Comparison of ENCODE assay signal across 8 cellular contexts in the genomic region with DNA sequence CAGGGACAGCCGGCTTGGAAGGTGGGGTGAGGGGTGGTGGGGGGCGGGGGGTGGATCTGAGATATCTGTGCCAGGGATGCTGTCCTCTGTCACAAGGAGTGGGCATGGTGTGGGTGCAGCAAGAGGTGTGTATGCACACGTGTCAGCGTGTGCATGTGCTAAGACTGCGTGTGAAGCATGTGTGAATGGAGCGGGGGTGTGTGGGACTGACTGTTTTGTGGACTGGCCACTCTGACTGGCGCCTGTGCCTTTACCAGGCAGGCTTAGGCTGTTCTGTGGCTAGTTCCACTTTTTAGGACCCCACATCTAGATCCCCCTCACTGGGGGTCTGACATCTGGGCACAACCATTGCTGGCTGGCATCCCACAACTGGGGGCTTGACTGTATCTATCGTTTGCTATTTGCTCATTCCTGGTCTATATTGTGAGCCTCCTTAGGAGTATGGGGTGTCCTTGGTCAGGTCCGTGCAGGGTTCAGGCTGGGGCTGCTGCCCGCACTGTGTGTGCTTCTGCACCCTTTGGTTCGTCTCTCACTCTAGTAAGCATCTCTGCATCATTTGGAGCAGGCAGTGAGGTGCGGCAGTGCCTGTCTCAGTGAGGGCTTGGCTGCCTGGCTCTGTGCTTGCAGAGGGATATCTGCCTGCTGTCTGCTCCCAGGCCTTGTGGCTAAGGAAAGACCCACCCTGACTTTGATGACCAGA. TPM values are rescaled to one million over a fixed set of nuclear protein-coding genes. Genes with fewer than 3 reads are reported as not detected.
DNase-seq lines count a peak whose midpoint lies in the region; ATAC-seq and TF ChIP-seq lines count a peak whose summit lies in the region.

No MANE protein-coding gene starts in this region.

- H3K4me2 ChIP-seq in mammary epithelial cell (ENCODE audit: insufficient read depth, low read depth, low read length): peak overlapping the region; percentile 84

- no peaks in the 10 kb centered on the region for H3K36me3 ChIP-seq in mammary epithelial cell (ENCODE audit: insufficient read depth, low read length)

- H3K27me3 Mint-ChIP-seq in HFFc6 (ENCODE audit: insufficient read depth) (peaks cover 4% of the 10 kb centered on the region), mesothelial cell of epicardium (ENCODE audit: low read depth) (no peaks in the 10 kb centered on the region)

- no peak for ATAC-seq in HG03442 (IDR thresholded peaks at IDR 0.05; ENCODE audit: unreplicated experiment)
- ATAC-seq in GM19455 (IDR thresholded peaks at IDR 0.05; ENCODE audit: unreplicated experiment): no peak
- no peak for ATAC-seq in HG03196 (IDR thresholded peaks at IDR 0.05; ENCODE audit: unreplicated experiment)
- no peak for ATAC-seq in HG02678 (IDR thresholded peaks at IDR 0.05; ENCODE audit: unreplicated experiment)

- H3K4me3 ChIP-seq in AG04449 (ENCODE audit: low read depth, low read length) (peak overlapping the region; percentile 90), mammary epithelial cell (replicated peaks in 1 of 3; ENCODE audit: insufficient read depth in 1 of 3, low read depth in 2 of 3, low read length in 3 of 3) (peak overlapping the region; percentile 66 to 79 (median 69))

- intact Hi-C loops in mammary epithelial cell (cut with micrococcal nuclease): no loop called here

- POLR2A ChIA-PET in AG04449 (lab: Yijun Ruan, JAX): no interaction called here

- TF ChIP-seq CTCF in AG04449 (IDR thresholded peaks at IDR 0.05; ENCODE audit: insufficient read depth, low read length, missing control alignments) (no peak), HFFc6 (IDR thresholded peaks at IDR 0.05) (no peak), mammary epithelial cell (conservative IDR thresholded peaks at IDR 0.05 in 1 of 2, IDR thresholded peaks at IDR 0.05 in 1 of 2; ENCODE audit: extremely low read depth in 1 of 2, insufficient read depth in 1 of 2, low read depth in 1 of 2, low read length in 2 of 2) (no peak), mesothelial cell of epicardium (IDR thresholded peaks at IDR 0.05; ENCODE audit: unreplicated experiment) (no peak)

- WGBS in mammary epithelial cell (ENCODE audit: low coverage, missing lambda C conversion rate): 59% methylated on average over 6 of the region's 12 CpGs

- no peaks in the 10 kb centered on the region for H4K20me1 ChIP-seq in mammary epithelial cell (ENCODE audit: insufficient read depth, low read length)

- H3K36me3 Mint-ChIP-seq in HFFc6 (ENCODE audit: low read depth): peaks cover 13% of the 10 kb centered on the region
- H3K36me3 Mint-ChIP-seq in mesothelial cell of epicardium: no peaks in the 10 kb centered on the region

- CTCF ChIA-PET in AG04449 (lab: Yijun Ruan, JAX) (interaction anchor here (1.0 to 21.8 kb wide), 3 partner anchors 16 to 338 kb away, joined by 3 to 371 read pairs (median 4); no protein-coding TSS in a partner anchor), mammary epithelial cell (lab: Charles Lee; ENCODE audit: low non-redundant PET) (no interaction called here)

- H3K27ac ChIP-seq in mammary epithelial cell (ENCODE audit: insufficient read depth, low read depth, low read length): no peak overlapping the region

- in situ Hi-C loops in mammary epithelial cell (cut with MboI; ENCODE audit: low sequenced_read_pairs in 2 of 2): loop anchor here in 1 of 2 donors (10.0 kb wide), 1 partner anchor 77 kb away; the partner anchor contains the start of gene GNAI3

- peak overlapping the region; percentile 100 for H3K27ac Mint-ChIP-seq in HFFc6
- H3K27ac Mint-ChIP-seq in mesothelial cell of epicardium: peak overlapping the region; percentile 88

- peaks cover 61% of the 10 kb centered on the region for H3K79me2 ChIP-seq in mammary epithelial cell (ENCODE audit: insufficient read depth, low read length)

- peaks cover 40% of the 10 kb centered on the region for H3K4me1 ChIP-seq in mammary epithelial cell (ENCODE audit: insufficient read depth, low read length)

- no TSS peak for BruUV-seq in mammary epithelial cell (replicated peaks; lab: Mats Ljungman, UMichigan)

- no peak overlapping the region for H3K9ac ChIP-seq in mammary epithelial cell (ENCODE audit: insufficient read depth, low read length)

- H3K9me3 ChIP-seq in mammary epithelial cell (replicated peaks; ENCODE audit: insufficient read depth, low read length): no peaks in the 10 kb centered on the region

- no peaks in the 10 kb centered on the region for H3K9me3 Mint-ChIP-seq in HFFc6
- no peaks in the 10 kb centered on the region for H3K9me3 Mint-ChIP-seq in mesothelial cell of epicardium

- dilution Hi-C loops in mammary epithelial cell (cut with HindIII; ENCODE audit: low sequenced_read_pairs): loop anchor here (5.0 kb wide), 1 partner anchor 69 kb away; no protein-coding TSS in a partner anchor

- H3K4me1 Mint-ChIP-seq in HFFc6 (ENCODE audit: low read depth): peaks cover 66% of the 10 kb centered on the region
- peaks cover 45% of the 10 kb centered on the region for H3K4me1 Mint-ChIP-seq in mesothelial cell of epicardium

- no peak overlapping the region for H2AFZ ChIP-seq in mammary epithelial cell (ENCODE audit: low read depth, low read length)

- DNase-seq in AG04449 (ENCODE audit: low read depth, low spot score): no peak
- no peak for DNase-seq in HFFc6
- DNase-seq in mammary epithelial cell: no peak
- no peak for DNase-seq in mesothelial cell of epicardium (ENCODE audit: low spot score in 2 of 2, unreplicated experiment in 2 of 2)

- H3K4me3 Mint-ChIP-seq in HFFc6 (peak overlapping the region; percentile 95), mesothelial cell of epicardium (peak overlapping the region; percentile 93)

- H3K27me3 ChIP-seq in mammary epithelial cell (ENCODE audit: insufficient read depth, low read length): no peaks in the 10 kb centered on the region

RNA-seq across cellular contexts. Expression of gene AMPD2, which starts 1.9 kb away (rescaled TPM):
- total RNA-seq in HFFc6 (2021; fragmentation: NEBNext Ultra II Directional; extraction: Animal tissue kit (Norgen Biotek cat#: 25700)): 100 to 1,000 TPM; 127 to 172 (median 139) TPM
- total RNA-seq in mammary epithelial cell (10 to 100 TPM; 29.7 to 45.2 TPM), mesothelial cell of epicardium (133 to 141 TPM (median 134 TPM) in 3 replicates)
- polyA plus RNA-seq in mammary epithelial cell: 28.3 TPM
- 36.7 TPM for polyA minus RNA-seq in mammary epithelial cell

RNA-seq across cellular contexts. Expression of gene GNAT2, which starts 2.1 kb away (rescaled TPM):
- total RNA-seq in HFFc6 (2021; fragmentation: NEBNext Ultra II Directional; extraction: Animal tissue kit (Norgen Biotek cat#: 25700)): under 1 TPM in 3 of 6 experiments, not detected in 3; 0.11 to 0.40 (median 0.34) TPM
- total RNA-seq in mammary epithelial cell: not detected
- polyA plus RNA-seq in mammary epithelial cell: 0.20 TPM
- not detected for polyA minus RNA-seq in mammary epithelial cell
- 0.36 TPM in 1 of 3 replicates, not detected in the others for total RNA-seq in mesothelial cell of epicardium

RNA-seq across cellular contexts. Expression of gene GSTM4, which starts 34.3 kb away (rescaled TPM):
- total RNA-seq in HFFc6 (2021; fragmentation: NEBNext Ultra II Directional; extraction: Animal tissue kit (Norgen Biotek cat#: 25700)): 10 to 100 TPM; 16.0 to 27.1 (median 24.8) TPM
- total RNA-seq in mammary epithelial cell: 1 to 10 TPM; 5.0 to 5.8 TPM
- polyA plus RNA-seq in mammary epithelial cell: 1.4 TPM
- polyA minus RNA-seq in mammary epithelial cell: 3.0 TPM
- total RNA-seq in mesothelial cell of epicardium: 23.4 to 24.9 TPM (median 23.7 TPM) in 3 replicates

RNA-seq across cellular contexts. Expression of gene GSTM2, which starts 46.3 kb away (rescaled TPM):
- total RNA-seq in HFFc6 (2021; fragmentation: NEBNext Ultra II Directional; extraction: Animal tissue kit (Norgen Biotek cat#: 25700)): 10 to 100 TPM; 32.4 to 53.4 (median 46.1) TPM
- total RNA-seq in mammary epithelial cell (1 to 10 TPM; 2.9 to 6.7 TPM), mesothelial cell of epicardium (169 to 186 TPM (median 177 TPM) in 3 replicates)
- 1.6 TPM for polyA plus RNA-seq in mammary epithelial cell
- polyA minus RNA-seq in mammary epithelial cell: not detected
